Comparison of ENCODE assay signal across 23 cellular contexts in the genomic region with DNA sequence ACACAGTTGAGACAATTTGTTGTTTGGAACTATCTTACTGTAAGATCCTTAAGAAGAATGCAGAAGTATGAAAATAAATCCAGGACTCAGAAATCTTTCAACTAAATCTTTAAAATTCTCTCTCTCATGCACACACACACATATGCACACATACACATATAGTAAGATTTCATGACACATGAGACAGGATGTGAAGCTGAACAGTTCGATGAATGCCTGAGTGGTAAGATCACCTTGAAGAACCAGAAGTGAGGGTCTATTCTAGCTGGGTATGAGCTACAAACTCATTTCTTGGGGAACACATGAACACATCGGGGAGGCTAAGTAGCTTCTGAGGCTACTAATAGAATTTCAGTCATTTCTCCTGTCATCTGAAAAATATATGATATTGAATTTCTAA.
DNase-seq lines count a peak whose midpoint lies in the region; ATAC-seq and TF ChIP-seq lines count a peak whose summit lies in the region.
"Had no signal": no experiment of that assay in that cellular context is flagged by ENCODE, and none has a peak within 500 bp of the region (broad histone marks: within the 10 kb centered on the region; RNA-seq: fewer than 3 reads in every experiment).

No MANE protein-coding gene starts in this region.

- no peaks in the 10 kb centered on the region for H3K27me3 ChIP-seq in breast epithelium
- no peaks in the 10 kb centered on the region for H3K27me3 ChIP-seq in adipocyte (replicated peaks; ENCODE audit: control insufficient read depth, insufficient read depth, low read length)
- H3K27me3 ChIP-seq in foreskin keratinocyte: no peaks in the 10 kb centered on the region
- peaks cover 2% of the 10 kb centered on the region for H3K27me3 ChIP-seq in lower lobe of right lung (ENCODE audit: low read depth)
- H3K27me3 ChIP-seq: BLaER1 treated with 17β-estradiol and CSF1 and Interleukin-3, amounts not matched to agents 10 nM and 100 nM had no signal

- CTCF ChIA-PET in MCF 10A (lab: Yijun Ruan, JAX): interaction anchor here (0.6 to 1.1 kb wide), 2 partner anchors 46 to 310 kb away, joined by 4 read pairs; no protein-coding TSS in a partner anchor

- H3K36me3 Mint-ChIP-seq in MCF 10A (ENCODE audit: insufficient read depth, unreplicated experiment): no peaks in the 10 kb centered on the region
- H3K36me3 Mint-ChIP-seq: CD8-positive, alpha-beta T cell had no signal

- H3K27me3 Mint-ChIP-seq in MCF 10A (ENCODE audit: insufficient read depth, unreplicated experiment): no peaks in the 10 kb centered on the region

- TF ChIP-seq CTCF in MCF 10A (IDR thresholded peaks at IDR 0.05; ENCODE audit: unreplicated experiment): no peak
- TF ChIP-seq CTCF in breast epithelium (IDR thresholded peaks at IDR 0.05): no peak
- TF ChIP-seq CTCF in foreskin keratinocyte (conservative IDR thresholded peaks at IDR 0.05): no peak
- TF ChIP-seq CTCF in lower lobe of right lung (IDR thresholded peaks at IDR 0.05): no peak

- H3K4me1 ChIP-seq in breast epithelium (no peaks in the 10 kb centered on the region), adipocyte (ENCODE audit: control insufficient read depth, insufficient read depth, low read length) (peaks cover 10% of the 10 kb centered on the region), foreskin keratinocyte (peaks cover 34% of the 10 kb centered on the region), lower lobe of right lung (no peaks in the 10 kb centered on the region)
- H3K4me1 ChIP-seq: BLaER1 treated with 17β-estradiol and CSF1 and Interleukin-3, amounts not matched to agents 10 nM and 100 nM had no signal

- H3K9ac ChIP-seq in adipocyte (ENCODE audit: low read length): no peak overlapping the region
- H3K9ac ChIP-seq: BLaER1 treated with 17β-estradiol and CSF1 and Interleukin-3, amounts not matched to agents 10 nM and 100 nM had no signal

- H3K4me1 Mint-ChIP-seq in MCF 10A (ENCODE audit: insufficient read depth, unreplicated experiment): peaks cover 14% of the 10 kb centered on the region

- H3K4me3 ChIP-seq in breast epithelium: no peak overlapping the region
- no peak overlapping the region for H3K4me3 ChIP-seq in adipocyte (ENCODE audit: low read length)
- no peak overlapping the region for H3K4me3 ChIP-seq in lower lobe of right lung
- H3K4me3 ChIP-seq: BLaER1 treated with 17β-estradiol and CSF1 and Interleukin-3, amounts not matched to agents 10 nM and 100 nM had no signal

- H3K9me3 ChIP-seq in breast epithelium (no peaks in the 10 kb centered on the region), adipocyte (ENCODE audit: control insufficient read depth, low read length) (peaks cover 5% of the 10 kb centered on the region), lower lobe of right lung (no peaks in the 10 kb centered on the region)

- peak; percentile 71 for ATAC-seq in foreskin keratinocyte
- ATAC-seq in HG03520 (IDR thresholded peaks at IDR 0.05; ENCODE audit: unreplicated experiment): no peak
- ATAC-seq in lower lobe of right lung: no peak
- ATAC-seq: CD8-positive, alpha-beta T cell; HepG2; Right ventricle myocardium inferior had no signal

- BruUV-seq in MCF 10A (replicated peaks; lab: Mats Ljungman, UMichigan): no TSS peak

- POLR2A ChIA-PET in MCF 10A (lab: Yijun Ruan, JAX): no interaction called here

- H3K27ac Mint-ChIP-seq in MCF 10A (ENCODE audit: low read depth, unreplicated experiment): peak overlapping the region; percentile 57
- H3K27ac Mint-ChIP-seq: CD8-positive, alpha-beta T cell; H9 had no signal

- intact Hi-C loops in MCF 10A (cut with micrococcal nuclease) (no loop called here), breast epithelium (cut with DNase I; ENCODE audit: low total_unique reads) (no loop called here), lower lobe of right lung (cut with DNase I) (no loop called here)

- no peak overlapping the region for H3K4me3 Mint-ChIP-seq in MCF 10A (ENCODE audit: unreplicated experiment)
- H3K4me3 Mint-ChIP-seq: CD8-positive, alpha-beta T cell; H9; HFFc6 had no signal

- H3K36me3 ChIP-seq in breast epithelium (no peaks in the 10 kb centered on the region), adipocyte (ENCODE audit: control insufficient read depth, insufficient read depth, low read length, severe bottlenecking) (no peaks in the 10 kb centered on the region), lower lobe of right lung (no peaks in the 10 kb centered on the region)
- H3K36me3 ChIP-seq: BLaER1 treated with 17β-estradiol and CSF1 and Interleukin-3, amounts not matched to agents 10 nM and 100 nM had no signal

- DNase-seq in MCF 10A (ENCODE audit: unreplicated experiment): no peak
- no peak for DNase-seq in breast epithelium (ENCODE audit: low spot score in 2 of 2)
- DNase-seq in adipocyte (ENCODE audit: low read depth): peak; percentile 12
- peak in 1 of 2 donors; percentile 73 for DNase-seq in foreskin keratinocyte
- DNase-seq in stimulated activated CD8-positive, alpha-beta memory T cell treated with anti-CD3 and anti-CD28 coated beads, Interleukin-4, amount 100 ng/mL, for 48 hours: no peak
- no peak for DNase-seq in lower lobe of right lung
- no peak for DNase-seq in GF-D8 (lab: John Stamatoyannopoulos, UW)
- DNase-seq: 8988T; CD8-positive, alpha-beta T cell; DMS153; H9; KBM-7; NCI-H1092 treated with DMSO at 0.1 percent for 48 hours; NCI-H1930; NCI-H345; NCI-H524; NCI-H82; OCI-M1 had no signal

- H3K27ac ChIP-seq in breast epithelium (no peak overlapping the region), foreskin keratinocyte (peak overlapping the region; percentile 23), lower lobe of right lung (no peak overlapping the region)
- H3K27ac ChIP-seq: BLaER1 treated with 17β-estradiol and CSF1 and Interleukin-3, amounts not matched to agents 10 nM and 100 nM had no signal

- TF ChIP-seq POLR2A in breast epithelium (IDR thresholded peaks at IDR 0.05): no peak

- H3K9me3 Mint-ChIP-seq in MCF 10A (ENCODE audit: unreplicated experiment): no peaks in the 10 kb centered on the region
- H3K9me3 Mint-ChIP-seq: CD8-positive, alpha-beta T cell; HFFc6 had no signal
